ENCODE assay signal across 13 cellular contexts in genomic region chr2:158686166-158686792, GRCh38.
DNase-seq lines count a peak whose midpoint lies in the region; ATAC-seq and TF ChIP-seq lines count a peak whose summit lies in the region.
"Had no signal": no experiment of that assay in that cellular context is flagged by ENCODE, and none has a peak within 500 bp of the region (broad histone marks: within the 10 kb centered on the region; RNA-seq: fewer than 3 reads in every experiment).

No MANE protein-coding gene starts in this region.

- H3K9me3 ChIP-seq in adipocyte (ENCODE audit: control insufficient read depth, low read length): no peaks in the 10 kb centered on the region
- H3K9me3 ChIP-seq: mucosa of descending colon had no signal

- H3K27me3 ChIP-seq in adipocyte (replicated peaks; ENCODE audit: control insufficient read depth, insufficient read depth, low read length): no peaks in the 10 kb centered on the region

- TF ChIP-seq CTCF in neural crest cell (conservative IDR thresholded peaks at IDR 0.05): no peak

- H3K9ac ChIP-seq in adipocyte (ENCODE audit: low read length): peak overlapping the region; percentile 8

- H3K36me3 Mint-ChIP-seq in neural crest cell (ENCODE audit: low read depth): no peaks in the 10 kb centered on the region

- H3K9me3 Mint-ChIP-seq in neural crest cell: peaks cover 5% of the 10 kb centered on the region

- no peak overlapping the region for H3K27ac Mint-ChIP-seq in neural crest cell (ENCODE audit: unreplicated experiment)
- H3K27ac Mint-ChIP-seq: activated CD8-positive, alpha-beta T cell treated with anti-CD3 and anti-CD28 coated beads, Interleukin-2, amount 10 ng/mL, durations not matched to agents 7 days and 5 days had no signal

- ATAC-seq in GM19023 (IDR thresholded peaks at IDR 0.05; ENCODE audit: unreplicated experiment): no peak
- ATAC-seq: activated CD8-positive, alpha-beta T cell treated with anti-CD3 and anti-CD28 coated beads, Interleukin-2, amount 10 ng/mL, durations not matched to agents 7 days and 5 days; mucosa of descending colon had no signal

- H3K36me3 ChIP-seq in adipocyte (ENCODE audit: control insufficient read depth, insufficient read depth, low read length, severe bottlenecking): peaks cover 4% of the 10 kb centered on the region

- peaks cover 5% of the 10 kb centered on the region for H3K27me3 Mint-ChIP-seq in neural crest cell (ENCODE audit: low read depth)

- peak overlapping the region; percentile 10 for H3K4me3 Mint-ChIP-seq in neural crest cell
- H3K4me3 Mint-ChIP-seq: activated CD8-positive, alpha-beta T cell treated with anti-CD3 and anti-CD28 coated beads, Interleukin-2, amount 10 ng/mL, durations not matched to agents 7 days and 5 days had no signal

- DNase-seq in Ammon's horn (ENCODE audit: low spot score) (peak; percentile 93), adipocyte (ENCODE audit: low read depth) (peak; percentile 79), globus pallidus (ENCODE audit: low spot score) (peak; percentile 88), neural crest cell (ENCODE audit: low read depth, low spot score) (peak; percentile 5), cerebellar nuclear complex (lab: John Stamatoyannopoulos, UW) (no peak), NCI-H2107 treated with DMSO at 0.1 percent for 48 hours (lab: John Stamatoyannopoulos, UW; ENCODE audit: unreplicated experiment) (no peak)
- DNase-seq in activated naive CD4-positive, alpha-beta T cell treated with anti-CD3 and anti-CD28 coated beads, Interleukin-2, amount 50 U/mL, for 16 hours: no peak
- DNase-seq: activated CD8-positive, alpha-beta T cell treated with anti-CD3 and anti-CD28 coated beads, Interleukin-2, amount 10 ng/mL, durations not matched to agents 7 days and 5 days; activated naive CD4-positive, alpha-beta T cell treated with Interleukin-2 at 50 U/mL for 16 hours; mucosa of descending colon; NCI-H2081; T1000 had no signal

- peak overlapping the region; percentile 37 for H3K4me3 ChIP-seq in adipocyte (ENCODE audit: low read length)
- H3K4me3 ChIP-seq: mucosa of descending colon had no signal

- peaks cover 19% of the 10 kb centered on the region for H3K4me1 Mint-ChIP-seq in neural crest cell

- H3K4me1 ChIP-seq in adipocyte (ENCODE audit: control insufficient read depth, insufficient read depth, low read length): peaks cover 28% of the 10 kb centered on the region

Comparison
In these comparisons a context has a peak if more than half of its experiments do, and no peak if none do; other contexts are left out.
1. DNase-seq: peak in Ammon's horn (single experiment), adipocyte (single experiment), globus pallidus (single experiment) and neural crest cell (single experiment); none in activated naive CD4-positive, alpha-beta T cell treated with anti-CD3 and anti-CD28 coated beads, Interleukin-2, amount 50 U/mL, for 16 hours (single experiment), cerebellar nuclear complex (0 of 2) and NCI-H2107 treated with DMSO at 0.1 percent for 48 hours (single experiment).